In genomic region chr12:56521590-56522371, GRCh38 we compare ENCODE assay signal across 8 cellular contexts. TPM values are rescaled to one million over a fixed set of nuclear protein-coding genes. Genes with fewer than 3 reads are reported as not detected.
A peak's percentile ranks its signal among the peaks of the same experiment; 100 is the strongest.
DNase-seq lines count a peak whose midpoint lies in the region; ATAC-seq and TF ChIP-seq lines count a peak whose summit lies in the region.

TSS of gene RBMS2 (plus strand) at chr12:56521820. CDS start at chr12:56522024, 204 bp downstream.

- DNase-seq in GM10266 (ENCODE audit: extremely low spot score) (peak; percentile 41), MG63 (peak; percentile 92), SK-MEL-5 (ENCODE audit: low read depth, low spot score) (peak; percentile 93), amygdala (lab: John Stamatoyannopoulos, UW) (peak in 51 of 56 donors; percentile 1 to 84 (median 49)), cardiac septum (ENCODE audit: low spot score) (peak; percentile 82), nucleus accumbens (lab: John Stamatoyannopoulos, UW) (peak in 50 of 56 donors; percentile 10 to 89 (median 56)), aorta (peak; percentile 88 to 90), SKM-1 treated with dmso at 0.1 percent for 144 hours (lab: John Stamatoyannopoulos, UW; ENCODE audit: unreplicated experiment) (no peak)

- H3K9me3 ChIP-seq in MG63 (no peaks in the 10 kb centered on the region), aorta (ENCODE audit: control insufficient read depth, low read length) (no peaks in the 10 kb centered on the region)

- intact Hi-C loops in cardiac septum (cut with DNase I): loop anchor here (2.0 kb wide), 1 partner anchor 115 kb away; no protein-coding TSS in a partner anchor
- intact Hi-C loops in aorta (cut with DNase I): loop anchor here in 1 of 2 donors (5.0 kb wide), 1 partner anchor 111 kb away; the partner anchor contains the start of gene BAZ2A

- peaks cover 0 to 2% of the 10 kb centered on the region in 2 donors for H3K4me1 ChIP-seq in aorta (ENCODE audit: control insufficient read depth in 1 of 2, insufficient read depth in 2 of 2, low read length in 2 of 2)

- in situ Hi-C loops in SK-MEL-5 (cut with HindIII; ENCODE audit: low pct_unique_long_range_greater_than_20kb, low sequenced_read_pairs): loop anchor here (25.0 kb wide), 1 partner anchor 91 kb away; no protein-coding TSS in a partner anchor

- TF ChIP-seq CTCF in GM10266 (IDR thresholded peaks at IDR 0.05; ENCODE audit: control insufficient read depth, insufficient read depth, low read depth, missing control alignments): no peak

- H3K27me3 ChIP-seq in MG63 (no peaks in the 10 kb centered on the region), aorta (ENCODE audit: control insufficient read depth in 1 of 2, insufficient read depth in 2 of 2, low read length in 1 of 2) (no peaks in the 10 kb centered on the region)

- peak within 1 kb of the TSS; percentile 64 to 89 for H3K27ac ChIP-seq in aorta (ENCODE audit: low read depth in 1 of 2, low read length in 2 of 2)

- 0 to 1% methylated on average over 11 to 15 of the region's 15 CpGs for WGBS in aorta, 2 donors

- ATAC-seq in aorta (ENCODE audit: low FRiP score): peak; percentile 96

- H3K36me3 ChIP-seq in MG63 (peaks cover under 1% of the 10 kb centered on the region; the same call in 1 of the 2 replicates), aorta (ENCODE audit: control insufficient read depth in 1 of 2, insufficient read depth in 2 of 2, low read length in 1 of 2) (no peaks in the 10 kb centered on the region)

- H3K4me3 ChIP-seq in MG63 (peak within 1 kb of the TSS; percentile 78), aorta (ENCODE audit: low read length in 2 of 2) (peak within 1 kb of the TSS; percentile 85 to 98)

RNA-seq across cellular contexts. Expression of gene RBMS2, which starts in this region (rescaled TPM):
- 3.8 and 4.4 TPM in 2 replicates for total RNA-seq in MG63 (2014; rRNA removed; shearing (Covaris generic); ENCODE audit: low replicate concordance)
- total RNA-seq in SK-MEL-5 (2014; rRNA removed; shearing (Covaris generic)): 4.9 and 6.0 TPM in 2 replicates
- polyA plus RNA-seq in SK-MEL-5 (2015; cell fraction: cytosol; rRNA removed): 8.0 and 13.0 TPM in 2 replicates
- polyA plus RNA-seq in SK-MEL-5 (2015; cell fraction: nucleus; rRNA removed): 7.7 and 12.7 TPM in 2 replicates
- total RNA-seq in cardiac septum: 23.0 TPM
- total RNA-seq in aorta: 10 to 100 TPM; 67.4 to 72.0 TPM
- polyA plus RNA-seq in aorta: 10 to 100 TPM; 12.5 to 18.2 TPM
